Comparison of ENCODE assay signal across 8 cellular contexts in the genomic region with DNA sequence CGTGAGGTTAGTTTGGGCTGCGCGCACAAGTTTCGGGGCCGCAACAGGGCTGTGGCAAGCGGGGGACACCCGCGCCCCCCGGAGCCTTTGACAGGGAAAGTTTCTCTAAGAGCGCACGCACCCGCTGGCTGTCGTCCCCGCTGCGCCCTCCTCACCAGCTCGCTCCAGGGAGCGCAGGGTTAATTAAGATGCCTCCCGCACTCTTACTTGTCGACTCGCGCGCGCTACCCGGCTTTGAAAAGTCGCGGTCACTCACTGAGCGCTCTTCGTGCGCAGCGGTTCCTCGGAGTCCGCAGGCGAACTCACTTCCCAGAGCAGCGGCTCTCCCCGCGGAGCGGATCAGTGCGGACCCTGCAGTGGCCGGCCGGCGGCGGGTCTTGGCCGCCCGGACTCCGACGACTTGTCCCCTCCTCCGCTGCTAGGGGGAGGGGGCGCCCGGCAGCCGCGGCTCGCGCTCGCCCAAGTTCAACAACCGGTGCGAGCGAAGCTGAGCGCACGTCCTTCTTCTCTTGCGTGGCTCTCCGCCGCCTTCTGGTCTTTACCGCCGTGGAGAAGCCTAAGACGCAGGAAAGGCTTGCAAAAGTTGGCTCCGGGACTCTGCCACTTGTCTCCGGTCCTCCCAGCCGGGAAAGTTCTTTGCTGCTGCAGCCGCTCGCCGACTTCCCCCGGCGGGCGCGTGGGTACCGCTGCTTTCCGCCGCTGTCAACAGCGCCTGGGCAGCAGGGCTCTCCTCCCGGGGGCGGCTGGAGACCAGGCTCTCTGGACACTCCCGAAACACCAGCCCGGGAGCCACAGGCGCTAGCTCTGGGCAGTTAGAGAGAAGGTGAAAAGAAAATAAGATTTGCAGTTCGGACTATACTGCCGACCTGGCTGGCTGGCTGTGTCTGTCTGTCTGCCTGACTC. TPM values are rescaled to one million over a fixed set of nuclear protein-coding genes. Genes with fewer than 3 reads are reported as not detected.
A peak's percentile ranks its signal among the peaks of the same experiment; 100 is the strongest.
DNase-seq lines count a peak whose midpoint lies in the region; ATAC-seq and TF ChIP-seq lines count a peak whose summit lies in the region.

No MANE protein-coding gene starts in this region.

- H3K9me3 ChIP-seq in osteoblast (ENCODE audit: low read depth, low read length) (no peaks in the 10 kb centered on the region), transverse colon (no peaks in the 10 kb centered on the region)

- intact Hi-C loops in transverse colon (cut with DNase I; ENCODE audit: low total_unique reads) = loop anchor here (5.0 to 10.0 kb wide), 4 partner anchors 291 to 971 kb away; no protein-coding TSS in a partner anchor

- peak; percentile 48 for DNase-seq in NCI-H2107 treated with DMSO at 0.1 percent for 48 hours (lab: John Stamatoyannopoulos, UW; ENCODE audit: unreplicated experiment)
- no peak for DNase-seq in NCI-H2107 (lab: John Stamatoyannopoulos, UW)
- DNase-seq in NCI-H774 (lab: John Stamatoyannopoulos, UW) = peak; percentile 62
- DNase-seq in activated effector memory CD4-positive, alpha-beta T cell treated with Interleukin-2 at 50 U/mL for 16 hours = peak; percentile 17
- peak; percentile 57 for DNase-seq in glutamatergic neuron
- DNase-seq in osteoblast (ENCODE audit: insufficient read length, low spot score, missing footprints) = peak; percentile 73
- DNase-seq in transverse colon = peak; percentile 66

- ATAC-seq in HG02763 (IDR thresholded peaks at IDR 0.05; ENCODE audit: unreplicated experiment) = peak; percentile 1

- peaks cover 14% of the 10 kb centered on the region for H3K27me3 Mint-ChIP-seq in glutamatergic neuron (ENCODE audit: unreplicated experiment)

- no peak for TF ChIP-seq POLR2A in transverse colon (IDR thresholded peaks at IDR 0.05)

- H3K4me1 Mint-ChIP-seq in glutamatergic neuron (ENCODE audit: low read depth, unreplicated experiment) = peaks cover 2% of the 10 kb centered on the region

- in situ Hi-C loops in transverse colon (cut with MboI; ENCODE audit: low pct_ligation_motif_present in 1 of 4, low pct_unique_long_range_greater_than_20kb in 1 of 4, low sequenced_read_pairs in 3 of 4) = loop anchor here in 3 of 4 donors (10.0 to 25.0 kb wide), 6 partner anchors 101 to 529 kb away; partner anchors contain the start of gene FGGY (in 2 of the 3)

- no peak for TF ChIP-seq CTCF in glutamatergic neuron (IDR thresholded peaks at IDR 0.05; ENCODE audit: partially characterized antibody, unreplicated experiment)
- TF ChIP-seq CTCF in osteoblast (IDR thresholded peaks at IDR 0.05; ENCODE audit: extremely low read depth, low read depth, low read length) = no peak
- TF ChIP-seq CTCF in transverse colon (IDR thresholded peaks at IDR 0.05) = no peak

- no peak overlapping the region for H2AFZ ChIP-seq in osteoblast (ENCODE audit: low read length)

- peaks cover 19% of the 10 kb centered on the region for H3K36me3 ChIP-seq in osteoblast (ENCODE audit: insufficient read depth, low read length)
- H3K36me3 ChIP-seq in transverse colon = no peaks in the 10 kb centered on the region

- peak overlapping the region; percentile 88 for H3K27ac ChIP-seq in osteoblast (ENCODE audit: low read depth, low read length)
- peak overlapping the region; percentile 99 to 100 (median 99) for H3K27ac ChIP-seq in transverse colon

- peaks cover 34% of the 10 kb centered on the region for H3K79me2 ChIP-seq in osteoblast (ENCODE audit: insufficient read depth, low read length)

- WGBS in transverse colon (ENCODE audit: low coverage in 1 of 2), 2 donors = 0% methylated on average over 1 to 57 of the region's 86 CpGs

- no peaks in the 10 kb centered on the region for H3K27me3 ChIP-seq in osteoblast (ENCODE audit: insufficient read depth, low read length)
- H3K27me3 ChIP-seq in transverse colon = no peaks in the 10 kb centered on the region

- H3K4me1 ChIP-seq in osteoblast (ENCODE audit: insufficient read depth, low read length) (peaks cover 21% of the 10 kb centered on the region), transverse colon (peaks cover 2 to 25% (median 15%) of the 10 kb centered on the region in 4 donors)

- peak overlapping the region; percentile 77 for H3K4me2 ChIP-seq in osteoblast (ENCODE audit: insufficient read depth, low read length)

- H3K4me3 ChIP-seq in osteoblast (ENCODE audit: insufficient read depth, low read length) (peak overlapping the region; percentile 92), transverse colon (peak overlapping the region; percentile 53 to 92 (median 76))

- peaks cover 36% of the 10 kb centered on the region for H4K20me1 ChIP-seq in osteoblast (ENCODE audit: insufficient read depth, low read length)

- peak overlapping the region; percentile 99 for H3K27ac Mint-ChIP-seq in glutamatergic neuron (ENCODE audit: unreplicated experiment)

- no peak for TF ChIP-seq EP300 in transverse colon (IDR thresholded peaks at IDR 0.05; ENCODE audit: low read depth)

- H3K4me3 Mint-ChIP-seq in glutamatergic neuron (ENCODE audit: unreplicated experiment) = peak overlapping the region; percentile 89

- peaks cover 22% of the 10 kb centered on the region for H3K9me3 Mint-ChIP-seq in glutamatergic neuron (ENCODE audit: unreplicated experiment)

- peaks cover 9% of the 10 kb centered on the region for H3K36me3 Mint-ChIP-seq in glutamatergic neuron (ENCODE audit: unreplicated experiment)

RNA-seq across cellular contexts. Expression of gene JUN, which starts 0.5 kb away (rescaled TPM):
- 83.1 TPM for total RNA-seq in glutamatergic neuron (ENCODE audit: unreplicated experiment)
- 46.9 and 48.9 TPM in 2 replicates for total RNA-seq in osteoblast
- total RNA-seq in transverse colon = 100 to 1,000 TPM; 315 to 440 (median 376) TPM
